11 cellular contexts compared by ENCODE assay signal in genomic region chr10:3961082-3961481, GRCh38.
DNase-seq lines count a peak whose midpoint lies in the region; ATAC-seq and TF ChIP-seq lines count a peak whose summit lies in the region.
"Had no signal": no experiment of that assay in that cellular context is flagged by ENCODE, and none has a peak within 500 bp of the region (broad histone marks: within the 10 kb centered on the region; RNA-seq: fewer than 3 reads in every experiment).

No MANE protein-coding gene starts in this region.

- H3K9me2 ChIP-seq in OCI-LY7 (ENCODE audit: insufficient read depth, low read length) = no peaks in the 10 kb centered on the region

- CTCF ChIA-PET in OCI-LY7 (lab: Charles Lee; ENCODE audit: unreplicated experiment) = no interaction called here

- peaks cover 4% of the 10 kb centered on the region for H3F3A ChIP-seq in neural progenitor cell (ENCODE audit: low read depth)

- TF ChIP-seq CTCF in DND-41 (IDR thresholded peaks at IDR 0.05; ENCODE audit: borderline replicate concordance, extremely low read depth, low read length, poor library complexity, severe bottlenecking) (no peak), OCI-LY7 (conservative IDR thresholded peaks at IDR 0.05; ENCODE audit: low read length) (no peak), neural progenitor cell (IDR thresholded peaks at IDR 0.05) (no peak)

- H3K27ac ChIP-seq in DND-41 (ENCODE audit: low read length) = peak overlapping the region; percentile 93
- no peak overlapping the region for H3K27ac ChIP-seq in OCI-LY7 (ENCODE audit: low read depth, low read length, poor library complexity, severe bottlenecking)
- no peak overlapping the region for H3K27ac ChIP-seq in neural progenitor cell
- H3K27ac ChIP-seq: ovary had no signal

- no peaks in the 10 kb centered on the region for H3K27me3 ChIP-seq in DND-41 (ENCODE audit: insufficient read depth, low read length, poor library complexity)
- no peaks in the 10 kb centered on the region for H3K27me3 ChIP-seq in neural progenitor cell
- H3K27me3 ChIP-seq: ovary had no signal

- H4K20me1 ChIP-seq in DND-41 (ENCODE audit: insufficient read depth, low read length) (no peaks in the 10 kb centered on the region), OCI-LY7 (ENCODE audit: insufficient read depth, low read length) (no peaks in the 10 kb centered on the region), neural progenitor cell (ENCODE audit: low read depth) (no peaks in the 10 kb centered on the region)

- ATAC-seq in DND-41 (ENCODE audit: insufficient read depth, low read depth) (peak; percentile 94), GM21619 (IDR thresholded peaks at IDR 0.05; ENCODE audit: unreplicated experiment) (peak; percentile 74), GM18517 (IDR thresholded peaks at IDR 0.05; ENCODE audit: unreplicated experiment) (no peak)
- ATAC-seq in effector memory CD8-positive, alpha-beta T cell (replicated peaks) = peak; percentile 99

- DNase-seq in DND-41 = peak; percentile 93
- DNase-seq in OCI-LY7 (ENCODE audit: low spot score) = peak; percentile 2
- DNase-seq in effector memory CD8-positive, alpha-beta T cell = peak; percentile 69 to 70 (median 69)
- no peak for DNase-seq in neural progenitor cell (ENCODE audit: low spot score)
- no peak for DNase-seq in GM03348 (ENCODE audit: low spot score)
- no peak for DNase-seq in iPS-NIHi11 (ENCODE audit: low spot score)
- DNase-seq: DMS79, NCI-H1694 treated with DMSO at 0.1 percent for 48 hours, ovary had no signal

- H3K9me3 ChIP-seq in DND-41 (ENCODE audit: insufficient read depth, low read length, severe bottlenecking) (no peaks in the 10 kb centered on the region), OCI-LY7 (ENCODE audit: low read length) (no peaks in the 10 kb centered on the region), neural progenitor cell (ENCODE audit: low read depth) (no peaks in the 10 kb centered on the region)
- H3K9me3 ChIP-seq: ovary had no signal

- BruUV-seq in OCI-LY7 (replicated peaks; lab: Mats Ljungman, UMichigan) = no TSS peak

- H3K4me1 ChIP-seq in DND-41 (ENCODE audit: insufficient read depth, low read length) (peaks cover 57% of the 10 kb centered on the region), OCI-LY7 (ENCODE audit: insufficient read depth, low read length, poor library complexity, severe bottlenecking) (no peaks in the 10 kb centered on the region), neural progenitor cell (peaks cover 20% of the 10 kb centered on the region)

- H3K9me3 Mint-ChIP-seq in effector memory CD8-positive, alpha-beta T cell = no peaks in the 10 kb centered on the region
- H3K9me3 Mint-ChIP-seq in neural progenitor cell = no peaks in the 10 kb centered on the region

- no peaks in the 10 kb centered on the region for H3K27me3 Mint-ChIP-seq in effector memory CD8-positive, alpha-beta T cell
- H3K27me3 Mint-ChIP-seq in neural progenitor cell (ENCODE audit: insufficient read depth, low read depth) = peaks cover 2% of the 10 kb centered on the region

- peaks cover 34 to 38% of the 10 kb centered on the region in 2 donors for H3K4me1 Mint-ChIP-seq in effector memory CD8-positive, alpha-beta T cell (ENCODE audit: low read depth in 2 of 2)
- H3K4me1 Mint-ChIP-seq in neural progenitor cell = peaks cover 39% of the 10 kb centered on the region

- H2AFZ ChIP-seq in DND-41 (ENCODE audit: low read depth, low read length) (peak overlapping the region; percentile 51), OCI-LY7 (ENCODE audit: low read length) (no peak overlapping the region), neural progenitor cell (replicated peaks) (no peak overlapping the region)

- H3K9ac ChIP-seq in DND-41 (ENCODE audit: low read depth, low read length) (peak overlapping the region; percentile 50), neural progenitor cell (no peak overlapping the region)

- no peaks in the 10 kb centered on the region for H3K36me3 ChIP-seq in DND-41 (ENCODE audit: insufficient read depth, low read length)
- no peaks in the 10 kb centered on the region for H3K36me3 ChIP-seq in OCI-LY7 (ENCODE audit: insufficient read depth, low read length)
- H3K36me3 ChIP-seq in neural progenitor cell = no peaks in the 10 kb centered on the region
- H3K36me3 ChIP-seq: ovary had no signal

- H3K4me3 ChIP-seq in DND-41 (ENCODE audit: low read depth in 1 of 2, low read length in 2 of 2) = peak overlapping the region in 1 of 2 experiments; percentile 36; a peak in 1 of 4 replicates
- no peak overlapping the region for H3K4me3 ChIP-seq in OCI-LY7 (ENCODE audit: low read depth, low read length, poor library complexity, severe bottlenecking)
- no peak overlapping the region for H3K4me3 ChIP-seq in neural progenitor cell
- H3K4me3 ChIP-seq: ovary had no signal

- intact Hi-C loops in OCI-LY7 (cut with micrococcal nuclease; ENCODE audit: unreplicated experiment) = no loop called here

- POLR2A ChIA-PET in OCI-LY7 (lab: Charles Lee) = interaction anchor here (1.0 kb wide), 1 partner anchor 8 kb away, joined by 3 read pairs; no protein-coding TSS in a partner anchor

- H3K4me3 Mint-ChIP-seq in effector memory CD8-positive, alpha-beta T cell = peak overlapping the region; percentile 82 to 85
- H3K4me3 Mint-ChIP-seq in neural progenitor cell = no peak overlapping the region

- no peaks in the 10 kb centered on the region for H3K79me2 ChIP-seq in DND-41 (ENCODE audit: insufficient read depth, low read length)
- no peaks in the 10 kb centered on the region for H3K79me2 ChIP-seq in OCI-LY7 (ENCODE audit: insufficient read depth, low read depth, low read length)
- no peaks in the 10 kb centered on the region for H3K79me2 ChIP-seq in neural progenitor cell (ENCODE audit: low read depth)

- peak overlapping the region; percentile 92 to 94 for H3K27ac Mint-ChIP-seq in effector memory CD8-positive, alpha-beta T cell
- H3K27ac Mint-ChIP-seq in neural progenitor cell = no peak overlapping the region

- peak overlapping the region; percentile 58 for H3K4me2 ChIP-seq in DND-41 (ENCODE audit: insufficient read depth, low read length)
- no peak overlapping the region for H3K4me2 ChIP-seq in OCI-LY7 (ENCODE audit: low read length)
- H3K4me2 ChIP-seq in neural progenitor cell = no peak overlapping the region

- H3K36me3 Mint-ChIP-seq in effector memory CD8-positive, alpha-beta T cell (ENCODE audit: insufficient read depth) = peaks cover 8% of the 10 kb centered on the region
- H3K36me3 Mint-ChIP-seq in neural progenitor cell = no peaks in the 10 kb centered on the region

Comparison
In these comparisons a context has a peak if more than half of its experiments do, and no peak if none do; other contexts are left out.
1. DNase-seq: peak in DND-41 (single experiment), OCI-LY7 (single experiment) and effector memory CD8-positive, alpha-beta T cell (3 of 3); none in neural progenitor cell (single experiment), GM03348 (single experiment) and iPS-NIHi11 (single experiment).